7 cellular contexts compared by ENCODE assay signal in genomic region chr2:111463956-111464355, GRCh38.
DNase-seq lines count a peak whose midpoint lies in the region; ATAC-seq and TF ChIP-seq lines count a peak whose summit lies in the region.
"Not testable (repeated sequence)": the region's sequence is repeated elsewhere in the genome, so short reads cannot be mapped to it uniquely, and the experiment has no call there.

No MANE protein-coding gene starts in this region.

- intact Hi-C loops in activated CD4-positive, alpha-beta memory T cell treated with anti-CD3 and anti-CD28 coated beads for 36 hours (cut with micrococcal nuclease); esophagus squamous epithelium (cut with DNase I): not testable (repeated sequence)

- ATAC-seq in GM18873 (IDR thresholded peaks at IDR 0.05; ENCODE audit: low FRiP score, unreplicated experiment) (peak; percentile 84), GM21576 (IDR thresholded peaks at IDR 0.05; ENCODE audit: unreplicated experiment) (peak; percentile 93), HG03025 (IDR thresholded peaks at IDR 0.05; ENCODE audit: low FRiP score, unreplicated experiment) (peak; percentile 85), HG03575 (IDR thresholded peaks at IDR 0.05; ENCODE audit: extremely low read depth, insufficient number of reproducible peaks, low FRiP score, unreplicated experiment) (peak; percentile 66), omental fat pad (ENCODE audit: low FRiP score) (peak; percentile 78)

- not testable (repeated sequence) for TF ChIP-seq CTCF in esophagus squamous epithelium (IDR thresholded peaks at IDR 0.05); omental fat pad (IDR thresholded peaks at IDR 0.05)

- peak overlapping the region in 1 of 4 donors; percentile 34 for H3K4me3 ChIP-seq in esophagus squamous epithelium

- no CpG with 5 or more reads among the region's 10 CpGs for WGBS in esophagus squamous epithelium, 2 donors

- H3K27ac ChIP-seq in esophagus squamous epithelium, result peak overlapping the region in 3 of 4 donors; percentile 54 to 71 (median 62)

- not testable (repeated sequence) for H3K36me3 ChIP-seq in esophagus squamous epithelium

- H3K4me1 ChIP-seq in esophagus squamous epithelium, result peaks cover 0 to 24% (median 3%) of the 10 kb centered on the region in 3 donors

- POLR2A ChIA-PET in activated CD4-positive, alpha-beta memory T cell treated with anti-CD3 and anti-CD28 coated beads for 36 hours (lab: Charles Lee), result not testable (repeated sequence)

- not testable (repeated sequence) for H3K36me3 Mint-ChIP-seq in activated CD4-positive, alpha-beta memory T cell treated with anti-CD3 and anti-CD28 coated beads for 36 hours

- peak; percentile 35 for DNase-seq in activated CD4-positive, alpha-beta memory T cell treated with anti-CD3 and anti-CD28 coated beads for 36 hours
- DNase-seq in esophagus squamous epithelium (lab: John Stamatoyannopoulos, UW); omental fat pad (ENCODE audit: low spot score): not testable (repeated sequence)

- CTCF ChIA-PET in activated CD4-positive, alpha-beta memory T cell treated with anti-CD3 and anti-CD28 coated beads for 36 hours (lab: Charles Lee), result not testable (repeated sequence)

- not testable (repeated sequence) for H3K4me3 Mint-ChIP-seq in activated CD4-positive, alpha-beta memory T cell treated with anti-CD3 and anti-CD28 coated beads for 36 hours

- TF ChIP-seq POLR2A in esophagus squamous epithelium (IDR thresholded peaks at IDR 0.05), result not testable (repeated sequence)

- H3K27ac Mint-ChIP-seq in activated CD4-positive, alpha-beta memory T cell treated with anti-CD3 and anti-CD28 coated beads for 36 hours, result not testable (repeated sequence)

- not testable (repeated sequence) for H3K27me3 ChIP-seq in esophagus squamous epithelium

- peaks cover 23% of the 10 kb centered on the region for H3K4me1 Mint-ChIP-seq in activated CD4-positive, alpha-beta memory T cell treated with anti-CD3 and anti-CD28 coated beads for 36 hours (ENCODE audit: low read depth)

- H3K9me3 ChIP-seq in esophagus squamous epithelium, result not testable (repeated sequence)

- not testable (repeated sequence) for H3K9me3 Mint-ChIP-seq in activated CD4-positive, alpha-beta memory T cell treated with anti-CD3 and anti-CD28 coated beads for 36 hours

- H3K27me3 Mint-ChIP-seq in activated CD4-positive, alpha-beta memory T cell treated with anti-CD3 and anti-CD28 coated beads for 36 hours, result not testable (repeated sequence)
